8 cellular contexts compared by ENCODE assay signal in genomic region chr19:52343548-52343947, GRCh38. TPM values are rescaled to one million over a fixed set of nuclear protein-coding genes. Genes with fewer than 3 reads are reported as not detected.
A peak's percentile ranks its signal among the peaks of the same experiment; 100 is the strongest.
DNase-seq lines count a peak whose midpoint lies in the region; ATAC-seq, FAIRE-seq and TF ChIP-seq lines count a peak whose summit lies in the region.

No MANE protein-coding gene starts in this region.

- H4K91ac ChIP-seq in neuronal stem cell (ENCODE audit: low read depth, low read length, poor library complexity) = no peak overlapping the region

- H3K4me2 ChIP-seq in endothelial cell of umbilical vein (ENCODE audit: insufficient read depth, low read length) (no peak overlapping the region), neuronal stem cell (ENCODE audit: insufficient read depth, low read length, poor library complexity, severe bottlenecking) (no peak overlapping the region)

- H3K14ac ChIP-seq in neuronal stem cell (ENCODE audit: low read length) = no peak overlapping the region

- H2AK5ac ChIP-seq in neuronal stem cell (ENCODE audit: low read depth, low read length) = no peak overlapping the region

- H2BK5ac ChIP-seq in neuronal stem cell (ENCODE audit: low read length) = no peak overlapping the region

- FAIRE-seq in endothelial cell of umbilical vein (lab: Jason Lieb, UNC) = no peak

- no peaks in the 10 kb centered on the region for H3K79me2 ChIP-seq in endothelial cell of umbilical vein (ENCODE audit: control insufficient read depth, insufficient read depth, low read length)

- no TSS peak for BruUV-seq in endothelial cell of umbilical vein (replicated peaks; lab: Mats Ljungman, UMichigan)

- H3K23ac ChIP-seq in neuronal stem cell (ENCODE audit: low read depth, low read length, poor library complexity) = no peak overlapping the region

- H3K27me3 ChIP-seq in endothelial cell of umbilical vein (ENCODE audit: control insufficient read depth in 2 of 2, insufficient read depth in 2 of 2, low read length in 2 of 2) = no peaks in the 10 kb centered on the region
- no peaks in the 10 kb centered on the region for H3K27me3 ChIP-seq in neuronal stem cell (ENCODE audit: control insufficient read depth in 3 of 3, insufficient read depth in 3 of 3, low read depth in 1 of 3, low read length in 3 of 3)

- in situ Hi-C loops in G401 (cut with HindIII; ENCODE audit: low sequenced_read_pairs) = no loop called here

- no peak overlapping the region for H3K27ac ChIP-seq in endothelial cell of umbilical vein (ENCODE audit: insufficient read depth, low read depth, low read length)
- H3K27ac ChIP-seq in neuronal stem cell (replicated peaks; ENCODE audit: low read length) = no peak overlapping the region

- H3K9me1 ChIP-seq in endothelial cell of umbilical vein (replicated peaks; ENCODE audit: control insufficient read depth, extremely low read depth, insufficient read depth, low read length) = no peaks in the 10 kb centered on the region

- no peak overlapping the region for H2BK120ac ChIP-seq in neuronal stem cell (ENCODE audit: low read depth, low read length)

- POLR2A ChIA-PET in endothelial cell of umbilical vein (lab: Charles Lee) = no interaction called here

- no peaks in the 10 kb centered on the region for H3K79me1 ChIP-seq in neuronal stem cell (ENCODE audit: low read depth, low read length)

- no peak overlapping the region for H3K4me3 ChIP-seq in endothelial cell of umbilical vein (replicated peaks in 1 of 3; ENCODE audit: insufficient read depth in 1 of 3, low read depth in 1 of 3, low read length in 3 of 3)
- H3K4me3 ChIP-seq in neuronal stem cell (ENCODE audit: low read length in 2 of 2) = no peak overlapping the region

- H3K36me3 ChIP-seq in endothelial cell of umbilical vein (ENCODE audit: control insufficient read depth in 2 of 2, extremely low read depth in 1 of 2, insufficient read depth in 2 of 2, low read length in 2 of 2) (no peaks in the 10 kb centered on the region), neuronal stem cell (replicated peaks in 1 of 2; ENCODE audit: control insufficient read depth in 2 of 2, insufficient read depth in 2 of 2, low read length in 2 of 2) (peaks cover 9 to 64% of the 10 kb centered on the region in 2 donors)

- dilution Hi-C loops in endothelial cell of umbilical vein (cut with MboI; ENCODE audit: extremely low pct_ligation_motif_present, low sequenced_read_pairs) = no loop called here

- H4K8ac ChIP-seq in neuronal stem cell (ENCODE audit: low read depth, low read length) = no peak overlapping the region

- no peak overlapping the region for H2AFZ ChIP-seq in endothelial cell of umbilical vein (ENCODE audit: low read depth, low read length)
- no peak overlapping the region for H2AFZ ChIP-seq in neuronal stem cell (ENCODE audit: low read length)

- CTCF ChIA-PET in endothelial cell of umbilical vein (lab: Charles Lee) = no interaction called here

- no peak for TF ChIP-seq POLR2A in endothelial cell of umbilical vein (IDR thresholded peaks at IDR 0.05; ENCODE audit: low read depth, low read length)

- no peak overlapping the region for H3K18ac ChIP-seq in neuronal stem cell (ENCODE audit: low read length)

- WGBS in neuronal stem cell (ENCODE audit: extremely low coverage in 2 of 2, insufficient read length in 2 of 2, insufficient replicate concordance in 1 of 2), 2 donors = no CpG with 5 or more reads among the region's 8 CpGs

- H3K4ac ChIP-seq in neuronal stem cell (ENCODE audit: low read length) = no peak overlapping the region

- H2BK15ac ChIP-seq in neuronal stem cell (ENCODE audit: low read length) = no peak overlapping the region

- DNase-seq in G401 (ENCODE audit: low spot score) (peak; percentile 48), NCI-H1092 treated with DMSO at 0.1 percent for 48 hours (lab: John Stamatoyannopoulos, UW) (peak; percentile 20), endothelial cell of umbilical vein (ENCODE audit: low read depth, low spot score) (peak; percentile 39), neuronal stem cell (ENCODE audit: low spot score) (peak; percentile 59), NCI-H774 (lab: John Stamatoyannopoulos, UW) (no peak)
- DNase-seq in activated CD4-positive, alpha-beta T cell treated with anti-CD3 and anti-CD28 coated beads, Interleukin-2, amount 50 U/mL, for 48 hours = peak; percentile 49 to 60

- no peaks in the 10 kb centered on the region for H4K20me1 ChIP-seq in endothelial cell of umbilical vein (replicated peaks; ENCODE audit: control insufficient read depth, extremely low read depth, insufficient read depth, low read length)

- no peaks in the 10 kb centered on the region for H3K9me3 ChIP-seq in endothelial cell of umbilical vein (replicated peaks; ENCODE audit: control insufficient read depth, insufficient read depth, low read length)
- peaks cover 7 to 52% of the 10 kb centered on the region in 2 donors for H3K9me3 ChIP-seq in neuronal stem cell (replicated peaks in 1 of 2; ENCODE audit: control insufficient read depth in 2 of 2, insufficient read depth in 1 of 2, low read depth in 1 of 2, low read length in 2 of 2)

- H3K4me1 ChIP-seq in endothelial cell of umbilical vein (ENCODE audit: control insufficient read depth, extremely low read depth, insufficient read depth, low read length) = no peaks in the 10 kb centered on the region
- no peaks in the 10 kb centered on the region for H3K4me1 ChIP-seq in neuronal stem cell (ENCODE audit: control insufficient read depth in 2 of 2, insufficient read depth in 1 of 2, low read depth in 1 of 2, low read length in 2 of 2)

- H2BK12ac ChIP-seq in neuronal stem cell (ENCODE audit: low read length) = no peak overlapping the region

- H3K9ac ChIP-seq in endothelial cell of umbilical vein (replicated peaks; ENCODE audit: extremely low read depth, insufficient read depth, low read length) (no peak overlapping the region), neuronal stem cell (ENCODE audit: low read depth, low read length, poor library complexity) (no peak overlapping the region)

- TF ChIP-seq CTCF in endothelial cell of umbilical vein (IDR thresholded peaks at IDR 0.05; ENCODE audit: extremely low read depth in 1 of 2, insufficient read depth in 1 of 2, low read depth in 1 of 2, low read length in 2 of 2) = peak; percentile 30 to 49

- ATAC-seq in GM18861 (IDR thresholded peaks at IDR 0.05; ENCODE audit: unreplicated experiment) (no peak), HG02938 (IDR thresholded peaks at IDR 0.05; ENCODE audit: unreplicated experiment) (no peak)

- intact Hi-C loops in endothelial cell of umbilical vein (cut with micrococcal nuclease) = no loop called here

TF ChIP-seq in endothelial cell of umbilical vein, 7 proteins besides CTCF, POLR2A, EP300 and RAD21 (continues in another document):
- no peak for TF ChIP-seq EZH2 (IDR thresholded peaks at IDR 0.05; ENCODE audit: borderline replicate concordance, low read depth, low read length, severe bottlenecking)

RNA-seq across cellular contexts. Expression of gene ZNF610, which starts 7.5 kb away (rescaled TPM):
- total RNA-seq in G401 (2014; rRNA removed; shearing (Covaris generic)) = 0.47 TPM in 1 of 2 replicates, not detected in the other
- 0.97 and 1.1 TPM in 2 replicates for total RNA-seq in endothelial cell of umbilical vein
- polyA plus RNA-seq in endothelial cell of umbilical vein = 1.3 and 1.7 TPM in 2 replicates
- 1.3 and 1.6 TPM in 2 replicates for polyA plus RNA-seq in endothelial cell of umbilical vein (2011; cell fraction: cytosol; rRNA removed)
- polyA plus RNA-seq in endothelial cell of umbilical vein (2011; cell fraction: nucleus; rRNA removed) = 3.5 and 3.7 TPM in 2 replicates
- 0.93 and 1.4 TPM in 2 replicates for polyA plus RNA-seq in endothelial cell of umbilical vein (2012)
- polyA minus RNA-seq in endothelial cell of umbilical vein = 2.2 and 2.5 TPM in 2 replicates
- not detected for polyA minus RNA-seq in endothelial cell of umbilical vein (2011; cell fraction: cytosol; rRNA and poly(A)+ RNA removed)
- 1.4 and 3.7 TPM in 2 replicates for polyA minus RNA-seq in endothelial cell of umbilical vein (2011; cell fraction: nucleus; rRNA and poly(A)+ RNA removed)
- 15.9 TPM for polyA plus RNA-seq in neuronal stem cell (2013, experiment 1 of 2)
- polyA plus RNA-seq in neuronal stem cell (2013, experiment 2 of 2) = 14.3 TPM

RNA-seq across cellular contexts. Expression of gene ZNF880, which starts 26.2 kb away (rescaled TPM):
- not detected in 2 replicates for total RNA-seq in G401 (2014; rRNA removed; shearing (Covaris generic))
- total RNA-seq in endothelial cell of umbilical vein = 7.9 and 11.0 TPM in 2 replicates
- polyA plus RNA-seq in endothelial cell of umbilical vein = 8.3 and 10.7 TPM in 2 replicates
- 11.5 and 11.7 TPM in 2 replicates for polyA plus RNA-seq in endothelial cell of umbilical vein (2011; cell fraction: cytosol; rRNA removed)
- polyA plus RNA-seq in endothelial cell of umbilical vein (2011; cell fraction: nucleus; rRNA removed) = 14.2 and 19.8 TPM in 2 replicates
- polyA plus RNA-seq in endothelial cell of umbilical vein (2012) = 10.5 and 11.1 TPM in 2 replicates
- polyA minus RNA-seq in endothelial cell of umbilical vein = 9.0 and 15.9 TPM in 2 replicates
- polyA minus RNA-seq in endothelial cell of umbilical vein (2011; cell fraction: cytosol; rRNA and poly(A)+ RNA removed) = not detected
- 7.8 and 13.4 TPM in 2 replicates for polyA minus RNA-seq in endothelial cell of umbilical vein (2011; cell fraction: nucleus; rRNA and poly(A)+ RNA removed)
- polyA plus RNA-seq in neuronal stem cell (2013, experiment 1 of 2) = 24.2 TPM
- polyA plus RNA-seq in neuronal stem cell (2013, experiment 2 of 2) = 23.0 TPM

RNA-seq across cellular contexts. Expression of gene ZNF480, which starts 46.6 kb away (rescaled TPM):
- total RNA-seq in G401 (2014; rRNA removed; shearing (Covaris generic)) = 4.9 and 9.1 TPM in 2 replicates
- total RNA-seq in endothelial cell of umbilical vein = 9.2 and 10.0 TPM in 2 replicates
- 2.0 and 3.6 TPM in 2 replicates for polyA plus RNA-seq in endothelial cell of umbilical vein
- polyA plus RNA-seq in endothelial cell of umbilical vein (2011; cell fraction: cytosol; rRNA removed) = 4.2 and 6.5 TPM in 2 replicates
- polyA plus RNA-seq in endothelial cell of umbilical vein (2011; cell fraction: nucleus; rRNA removed) = 3.4 and 4.0 TPM in 2 replicates
- 18.2 and 20.8 TPM in 2 replicates for polyA plus RNA-seq in endothelial cell of umbilical vein (2012)
- 4.7 and 9.4 TPM in 2 replicates for polyA minus RNA-seq in endothelial cell of umbilical vein
- 5.6 TPM for polyA minus RNA-seq in endothelial cell of umbilical vein (2011; cell fraction: cytosol; rRNA and poly(A)+ RNA removed)
- polyA minus RNA-seq in endothelial cell of umbilical vein (2011; cell fraction: nucleus; rRNA and poly(A)+ RNA removed) = 3.3 and 6.7 TPM in 2 replicates
- 8.6 TPM for polyA plus RNA-seq in neuronal stem cell (2013, experiment 1 of 2)
- polyA plus RNA-seq in neuronal stem cell (2013, experiment 2 of 2) = 8.6 TPM

RNA-seq across cellular contexts. Expression of gene ZNF528, which starts 54.1 kb away (rescaled TPM):
- total RNA-seq in G401 (2014; rRNA removed; shearing (Covaris generic)) = not detected in 2 replicates
- 11.3 and 16.1 TPM in 2 replicates for total RNA-seq in endothelial cell of umbilical vein
- 5.3 and 6.2 TPM in 2 replicates for polyA plus RNA-seq in endothelial cell of umbilical vein
- 4.6 and 4.9 TPM in 2 replicates for polyA plus RNA-seq in endothelial cell of umbilical vein (2011; cell fraction: cytosol; rRNA removed)
- 36.0 and 37.8 TPM in 2 replicates for polyA plus RNA-seq in endothelial cell of umbilical vein (2011; cell fraction: nucleus; rRNA removed)
- 5.6 and 7.0 TPM in 2 replicates for polyA plus RNA-seq in endothelial cell of umbilical vein (2012)
- polyA minus RNA-seq in endothelial cell of umbilical vein = 13.1 and 14.4 TPM in 2 replicates
- not detected for polyA minus RNA-seq in endothelial cell of umbilical vein (2011; cell fraction: cytosol; rRNA and poly(A)+ RNA removed)
- 16.0 and 23.5 TPM in 2 replicates for polyA minus RNA-seq in endothelial cell of umbilical vein (2011; cell fraction: nucleus; rRNA and poly(A)+ RNA removed)
- 5.1 TPM for polyA plus RNA-seq in neuronal stem cell (2013, experiment 1 of 2)
- polyA plus RNA-seq in neuronal stem cell (2013, experiment 2 of 2) = 5.6 TPM
